ENCODE assay signal across 21 cellular contexts in genomic region chr1:68511254-68511653, GRCh38.
"Had no signal": no experiment of that assay in that cellular context is flagged by ENCODE, and none has a peak within 500 bp of the region (broad histone marks: within the 10 kb centered on the region; RNA-seq: fewer than 3 reads in every experiment).

No MANE protein-coding gene starts in this region.

- H3K27ac ChIP-seq: HL-60, KMS-11, SJSA1, SK-N-MC had no signal

- H3K9me3 ChIP-seq: SJSA1 had no signal

- H3K36me3 ChIP-seq: SJSA1 had no signal

- DNase-seq: Kasumi-1, MM.1S, NCI-H1092 treated with DMSO at 0.1 percent for 48 hours, NCI-H1436, NCI-H187, NCI-H2029, NCI-H2081 treated with DMSO at 0.1 percent for 48 hours, NCI-H2171, NCI-H226, NCI-H446, NCI-H510A, NCI-H524 treated with DMSO at 0.1 percent for 48 hours, NCI-H69, NCI-H774, SHP77 treated with DMSO at 0.1 percent for 48 hours had no signal

- FAIRE-seq: HTR-8/SVneo had no signal

- H3K4me3 ChIP-seq: SJSA1, SK-N-MC had no signal

- ATAC-seq: Right ventricle myocardium inferior had no signal

- H3K9ac ChIP-seq: KMS-11 had no signal

- H3K4me1 ChIP-seq: SJSA1 had no signal

- H3K27me3 ChIP-seq: SJSA1 had no signal

- H3K4me2 ChIP-seq: KMS-11 had no signal
